Comparison of ENCODE assay signal across 38 cellular contexts in genomic region chr1:38279148-38279547, GRCh38.
"Had no signal": no experiment of that assay in that cellular context is flagged by ENCODE, and none has a peak within 500 bp of the region (broad histone marks: within the 10 kb centered on the region; RNA-seq: fewer than 3 reads in every experiment).

No MANE protein-coding gene starts in this region.

- H3K9me3 ChIP-seq: adrenal gland had no signal

- H3K27me3 ChIP-seq: adrenal gland, ascending aorta, body of pancreas, brain microvascular endothelial cell, breast epithelium, cardiac muscle cell had no signal

- H3K27ac ChIP-seq: adrenal gland, ascending aorta, body of pancreas, brain microvascular endothelial cell, breast epithelium, cardiac muscle cell had no signal

- H3K4me1 Mint-ChIP-seq: activated naive CD4-positive, alpha-beta T cell treated with anti-CD3 and anti-CD28 coated beads, Interleukin-2, amount 10 ng/mL, durations not matched to agents 7 days and 5 days; activated naive CD4-positive, alpha-beta T cell treated with anti-CD3 and anti-CD28 coated beads, Interleukin-2, amount 50 U/mL, for 24 hours; activated naive CD8-positive, alpha-beta T cell treated with anti-CD3 and anti-CD28 coated beads for 36 hours; activated naive CD8-positive, alpha-beta T cell treated with anti-CD3 and anti-CD28 coated beads, Interleukin-2, amount 10 ng/mL, durations not matched to agents 7 days and 5 days; activated naive CD8-positive, alpha-beta T cell treated with anti-CD3 and anti-CD28 coated beads, Interleukin-2, amount 50 U/mL, for 24 hours; activated T-helper 17 cell treated with anti-CD3 and anti-CD28 coated beads, Interleukin-2, amount 50 U/mL, for 72 hours; central memory CD8-positive, alpha-beta T cell had no signal

- H3K27ac Mint-ChIP-seq: activated naive CD4-positive, alpha-beta T cell treated with anti-CD3 and anti-CD28 coated beads for 36 hours; activated naive CD4-positive, alpha-beta T cell treated with anti-CD3 and anti-CD28 coated beads, Interleukin-2, amount 10 ng/mL, durations not matched to agents 7 days and 5 days; activated naive CD4-positive, alpha-beta T cell treated with anti-CD3 and anti-CD28 coated beads, Interleukin-2, amount 50 U/mL, for 24 hours; activated naive CD8-positive, alpha-beta T cell; activated naive CD8-positive, alpha-beta T cell treated with anti-CD3 and anti-CD28 coated beads for 36 hours; activated naive CD8-positive, alpha-beta T cell treated with anti-CD3 and anti-CD28 coated beads, Interleukin-2, amount 10 ng/mL, durations not matched to agents 7 days and 5 days; activated naive CD8-positive, alpha-beta T cell treated with anti-CD3 and anti-CD28 coated beads, Interleukin-2, amount 50 U/mL, for 24 hours; activated T-cell treated with anti-CD3 and anti-CD28 coated beads, Interleukin-2, amount 50 U/mL, for 24 hours; activated T-cell treated with anti-CD3 and anti-CD28 coated beads, Interleukin-2, amount 50 U/mL, for 72 hours; activated T-helper 1 cell treated with anti-CD3 and anti-CD28 coated beads, Interleukin-12 subunit alpha, Interleukin-12 subunit beta, Interleukin-2, Interleukin-4 antibody, amounts not matched to agents 30 ng/mL and 10 ng/mL and 1 ng/mL, durations not matched to agents 14 hours and 24 hours and 36 hours; activated T-helper 17 cell treated with anti-CD3 and anti-CD28 coated beads, Interleukin-2, amount 50 U/mL, for 72 hours; activated T-helper 2 cell treated with anti-CD3 and anti-CD28 coated beads, Interferon-gamma antibody, Interleukin-2, Interleukin-4, amounts not matched to agents 10 μg/mL and 5 μg/mL and 100 μg/mL, durations not matched to agents 14 hours and 24 hours and 36 hours; brain had no signal

- H3K36me3 Mint-ChIP-seq: activated naive CD4-positive, alpha-beta T cell treated with anti-CD3 and anti-CD28 coated beads, Interleukin-2, amount 10 ng/mL, durations not matched to agents 7 days and 5 days; activated naive CD4-positive, alpha-beta T cell treated with anti-CD3 and anti-CD28 coated beads, Interleukin-2, amount 50 U/mL, for 24 hours; activated naive CD8-positive, alpha-beta T cell; activated naive CD8-positive, alpha-beta T cell treated with anti-CD3 and anti-CD28 coated beads for 36 hours had no signal

- H3K36me3 ChIP-seq: adrenal gland, ascending aorta, brain microvascular endothelial cell, breast epithelium, cardiac muscle cell had no signal

- H3K4me3 ChIP-seq: adrenal gland, ascending aorta, body of pancreas, breast epithelium, cardiac muscle cell had no signal

- FAIRE-seq: astrocyte, bronchial epithelial cell had no signal

- H3K4me1 ChIP-seq: ascending aorta, body of pancreas, breast epithelium had no signal

- DNase-seq: activated effector memory CD4-positive, alpha-beta T cell treated with anti-CD3 and anti-CD28 coated beads, Interleukin-2, amount 50 U/mL, for 16 hours; activated effector memory CD4-positive, alpha-beta T cell treated with Interleukin-2 at 50 U/mL for 16 hours; activated gamma-delta T cell; activated gamma-delta T cell treated with Interleukin-2 at 50 U/mL for 16 hours; activated naive CD4-positive, alpha-beta T cell; activated naive CD4-positive, alpha-beta T cell treated with anti-CD3 and anti-CD28 coated beads for 36 hours; activated naive CD4-positive, alpha-beta T cell treated with anti-CD3 and anti-CD28 coated beads, Interleukin-2, amount 10 ng/mL, durations not matched to agents 7 days and 5 days; activated naive CD4-positive, alpha-beta T cell treated with anti-CD3 and anti-CD28 coated beads, Interleukin-2, amount 50 U/mL, for 16 hours; activated naive CD4-positive, alpha-beta T cell treated with Interleukin-2 at 50 U/mL for 16 hours; activated naive CD8-positive, alpha-beta T cell treated with anti-CD3 and anti-CD28 coated beads for 36 hours; activated naive CD8-positive, alpha-beta T cell treated with anti-CD3 and anti-CD28 coated beads, Interleukin-2, amount 10 ng/mL, durations not matched to agents 7 days and 5 days; activated naive CD8-positive, alpha-beta T cell treated with anti-CD3 and anti-CD28 coated beads, Interleukin-2, amount 50 U/mL, for 24 hours; activated T-cell treated with anti-CD3 and anti-CD28 coated beads, Interleukin-2, amount 50 U/mL, for 1 hour; activated T-cell treated with anti-CD3 and anti-CD28 coated beads, Interleukin-2, amount 50 U/mL, for 24 hours; activated T-cell treated with anti-CD3 and anti-CD28 coated beads, Interleukin-2, amount 50 U/mL, for 4 hours; activated T-cell treated with anti-CD3 and anti-CD28 coated beads, Interleukin-2, amount 50 U/mL, for 48 hours; activated T-cell treated with anti-CD3 and anti-CD28 coated beads, Interleukin-2, amount 50 U/mL, for 72 hours; adrenal gland; amniotic stem cell; amygdala; anterior cingulate cortex; aorta; body of pancreas; brain microvascular endothelial cell; central memory CD4-positive, alpha-beta T cell; cerebellar nuclear complex had no signal

- ATAC-seq: activated naive CD8-positive, alpha-beta T cell treated with anti-CD3 and anti-CD28 coated beads, Interleukin-2, amount 50 U/mL, for 24 hours; activated T-cell treated with anti-CD3 and anti-CD28 coated beads, Interleukin-2, amount 50 U/mL, for 4 hours; activated T-cell treated with anti-CD3 and anti-CD28 coated beads, Interleukin-2, amount 50 U/mL, for 72 hours; activated T-helper 17 cell treated with anti-CD3 and anti-CD28 coated beads, Interleukin-2, amount 50 U/mL, for 72 hours; body of pancreas had no signal

- H3K4me3 Mint-ChIP-seq: activated naive CD4-positive, alpha-beta T cell treated with anti-CD3 and anti-CD28 coated beads for 36 hours; activated naive CD4-positive, alpha-beta T cell treated with anti-CD3 and anti-CD28 coated beads, Interleukin-2, amount 10 ng/mL, durations not matched to agents 7 days and 5 days; activated naive CD4-positive, alpha-beta T cell treated with anti-CD3 and anti-CD28 coated beads, Interleukin-2, amount 50 U/mL, for 24 hours; activated naive CD8-positive, alpha-beta T cell; activated naive CD8-positive, alpha-beta T cell treated with anti-CD3 and anti-CD28 coated beads for 36 hours; activated naive CD8-positive, alpha-beta T cell treated with anti-CD3 and anti-CD28 coated beads, Interleukin-2, amount 10 ng/mL, durations not matched to agents 7 days and 5 days; activated naive CD8-positive, alpha-beta T cell treated with anti-CD3 and anti-CD28 coated beads, Interleukin-2, amount 50 U/mL, for 24 hours; activated T-cell treated with anti-CD3 and anti-CD28 coated beads, Interleukin-2, amount 50 U/mL, for 24 hours; activated T-cell treated with anti-CD3 and anti-CD28 coated beads, Interleukin-2, amount 50 U/mL, for 4 hours; activated T-cell treated with anti-CD3 and anti-CD28 coated beads, Interleukin-2, amount 50 U/mL, for 72 hours; activated T-helper 1 cell treated with anti-CD3 and anti-CD28 coated beads, Interleukin-12 subunit alpha, Interleukin-12 subunit beta, Interleukin-2, Interleukin-4 antibody, amounts not matched to agents 30 ng/mL and 10 ng/mL and 1 ng/mL, durations not matched to agents 14 hours and 24 hours and 36 hours; activated T-helper 17 cell treated with anti-CD3 and anti-CD28 coated beads, Interleukin-2, amount 50 U/mL, for 72 hours; brain; central memory CD8-positive, alpha-beta T cell had no signal
